Comparison of ENCODE assay signal across 8 cellular contexts in the genomic region with DNA sequence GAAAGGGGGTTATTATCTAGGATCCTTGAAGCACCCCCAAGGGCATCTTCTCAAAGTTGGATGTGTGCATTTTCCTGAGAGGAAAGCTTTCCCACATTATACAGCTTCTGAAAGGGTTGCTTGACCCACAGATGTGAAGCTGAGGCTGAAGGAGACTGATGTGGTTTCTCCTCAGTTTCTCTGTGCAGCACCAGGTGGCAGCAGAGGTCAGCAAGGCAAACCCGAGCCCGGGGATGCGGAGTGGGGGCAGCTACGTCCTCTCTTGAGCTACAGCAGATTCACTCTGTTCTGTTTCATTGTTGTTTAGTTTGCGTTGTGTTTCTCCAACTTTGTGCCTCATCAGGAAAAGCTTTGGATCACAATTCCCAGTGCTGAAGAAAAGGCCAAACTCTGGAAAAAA.
DNase-seq lines count a peak whose midpoint lies in the region; ATAC-seq, FAIRE-seq and TF ChIP-seq lines count a peak whose summit lies in the region.
"Not testable (repeated sequence)": the region's sequence is repeated elsewhere in the genome, so short reads cannot be mapped to it uniquely, and the experiment has no call there.

No MANE protein-coding gene starts in this region.

- not testable (repeated sequence) for H3K4me3 ChIP-seq in BE2C (ENCODE audit: low read depth, low read length); HL-60 (replicated peaks; ENCODE audit: insufficient read depth, low read length); dorsolateral prefrontal cortex; iPS DF 6.9 (ENCODE audit: low read length); pancreas

- H3K4me1 ChIP-seq in BE2C; iPS DF 6.9 (ENCODE audit: control insufficient read depth, insufficient read depth, low read length); pancreas: not testable (repeated sequence)

- intact Hi-C loops in activated T-helper 1 cell treated with anti-CD3 and anti-CD28 coated beads, Interleukin-12 subunit alpha, Interleukin-12 subunit beta, Interleukin-2, Interleukin-4 antibody, amounts not matched to agents 30 ng/mL and 10 ng/mL and 1 ng/mL, durations not matched to agents 14 hours and 24 hours and 36 hours (cut with micrococcal nuclease); dorsolateral prefrontal cortex (cut with DNase I); pancreas (cut with DNase I): not testable (repeated sequence)

- not testable (repeated sequence) for H3K27me3 Mint-ChIP-seq in activated T-helper 1 cell treated with anti-CD3 and anti-CD28 coated beads, Interleukin-12 subunit alpha, Interleukin-12 subunit beta, Interleukin-2, Interleukin-4 antibody, amounts not matched to agents 30 ng/mL and 10 ng/mL and 1 ng/mL, durations not matched to agents 14 hours and 24 hours and 36 hours (ENCODE audit: insufficient read depth)

- not testable (repeated sequence) for H3K9me3 Mint-ChIP-seq in activated T-helper 1 cell treated with anti-CD3 and anti-CD28 coated beads, Interleukin-12 subunit alpha, Interleukin-12 subunit beta, Interleukin-2, Interleukin-4 antibody, amounts not matched to agents 30 ng/mL and 10 ng/mL and 1 ng/mL, durations not matched to agents 14 hours and 24 hours and 36 hours

- peak in 1 of 4 donors; percentile 77 for ATAC-seq in pancreas

- not testable (repeated sequence) for H3K4me3 Mint-ChIP-seq in activated T-helper 1 cell treated with anti-CD3 and anti-CD28 coated beads, Interleukin-12 subunit alpha, Interleukin-12 subunit beta, Interleukin-2, Interleukin-4 antibody, amounts not matched to agents 30 ng/mL and 10 ng/mL and 1 ng/mL, durations not matched to agents 14 hours and 24 hours and 36 hours

- peak; percentile 48 for TF ChIP-seq CTCF in BE2C (IDR thresholded peaks at IDR 0.05; ENCODE audit: low read depth, low read length)
- TF ChIP-seq CTCF in HL-60 (IDR thresholded peaks at IDR 0.05; ENCODE audit: insufficient read depth, low read length): not testable (repeated sequence)
- TF ChIP-seq CTCF in dorsolateral prefrontal cortex (IDR thresholded peaks at IDR 0.05 in 54 of 56, conservative IDR thresholded peaks at IDR 0.05 in 2 of 56; ENCODE audit: low read depth in 1 of 56, partially characterized antibody in 56 of 56): peak in 55 of 56 donors; percentile 20 to 72 (median 54)
- TF ChIP-seq CTCF in pancreas (IDR thresholded peaks at IDR 0.05): peak in 3 of 4 donors; percentile 11 to 53 (median 39)

- not testable (repeated sequence) for H3K27ac Mint-ChIP-seq in activated T-helper 1 cell treated with anti-CD3 and anti-CD28 coated beads, Interleukin-12 subunit alpha, Interleukin-12 subunit beta, Interleukin-2, Interleukin-4 antibody, amounts not matched to agents 30 ng/mL and 10 ng/mL and 1 ng/mL, durations not matched to agents 14 hours and 24 hours and 36 hours

- not testable (repeated sequence) for H3K27ac ChIP-seq in HL-60 (replicated peaks); dorsolateral prefrontal cortex; iPS DF 6.9 (ENCODE audit: low read length); pancreas

- H3K9me3 ChIP-seq in BE2C; iPS DF 6.9 (ENCODE audit: control insufficient read depth, insufficient read depth, low read length); pancreas: not testable (repeated sequence)

- H3K4me1 Mint-ChIP-seq in activated T-helper 1 cell treated with anti-CD3 and anti-CD28 coated beads, Interleukin-12 subunit alpha, Interleukin-12 subunit beta, Interleukin-2, Interleukin-4 antibody, amounts not matched to agents 30 ng/mL and 10 ng/mL and 1 ng/mL, durations not matched to agents 14 hours and 24 hours and 36 hours (ENCODE audit: low read depth): not testable (repeated sequence)

- not testable (repeated sequence) for H3K36me3 ChIP-seq in BE2C; iPS DF 6.9 (ENCODE audit: control insufficient read depth, insufficient read depth, low read length); pancreas

- not testable (repeated sequence) for H3K27me3 ChIP-seq in BE2C; HL-60 (ENCODE audit: insufficient read depth, poor library complexity, severe bottlenecking); dorsolateral prefrontal cortex; iPS DF 6.9 (ENCODE audit: control insufficient read depth, insufficient read depth, low read length); pancreas

- H3K36me3 Mint-ChIP-seq in activated T-helper 1 cell treated with anti-CD3 and anti-CD28 coated beads, Interleukin-12 subunit alpha, Interleukin-12 subunit beta, Interleukin-2, Interleukin-4 antibody, amounts not matched to agents 30 ng/mL and 10 ng/mL and 1 ng/mL, durations not matched to agents 14 hours and 24 hours and 36 hours (ENCODE audit: low read depth): not testable (repeated sequence)

- not testable (repeated sequence) for FAIRE-seq in pancreas (lab: Jason Lieb, UNC)

- peak; percentile 74 for DNase-seq in BE2C
- DNase-seq in HL-60 (ENCODE audit: low read depth in 1 of 2, low spot score in 1 of 2): peak; percentile 2 to 80
- DNase-seq in T-helper 2 cell: peak; percentile 26 to 55 (median 42)
- peak; percentile 53 for DNase-seq in activated T-helper 1 cell treated with anti-CD3 and anti-CD28 coated beads, Interleukin-12 subunit alpha, Interleukin-12 subunit beta, Interleukin-2, Interleukin-4 antibody, amounts not matched to agents 30 ng/mL and 10 ng/mL and 1 ng/mL, durations not matched to agents 14 hours and 24 hours and 36 hours (ENCODE audit: low spot score)
- peak; percentile 37 to 87 (median 77) for DNase-seq in dorsolateral prefrontal cortex
- peak; percentile 1 for DNase-seq in iPS DF 6.9 (ENCODE audit: low read depth, low spot score)
- DNase-seq in pancreas: peak; percentile 35 to 88 (median 76)
- DNase-seq in stimulated activated CD8-positive, alpha-beta memory T cell treated with anti-CD3 and anti-CD28 coated beads, Interleukin-15, amount 100 ng/mL, for 1 hour (ENCODE audit: low read depth): peak; percentile 56

- no CpG with 5 or more reads among the region's 5 CpGs for WGBS in iPS DF 6.9 (ENCODE audit: insufficient coverage, insufficient read length)
- WGBS in pancreas, 2 donors: 0 to 20% methylated on average over 4 to 5 of the region's 5 CpGs

Comparison
In these comparisons a context has a peak if more than half of its experiments do, and no peak if none do; other contexts are left out.
1. DNase-seq: peak in every context shown above with its lines; median percentile 77 in dorsolateral prefrontal cortex; 76 in pancreas; 74 in BE2C; 56 in stimulated activated CD8-positive, alpha-beta memory T cell treated with anti-CD3 and anti-CD28 coated beads, Interleukin-15, amount 100 ng/mL, for 1 hour; 53 in activated T-helper 1 cell treated with anti-CD3 and anti-CD28 coated beads, Interleukin-12 subunit alpha, Interleukin-12 subunit beta, Interleukin-2, Interleukin-4 antibody, amounts not matched to agents 30 ng/mL and 10 ng/mL and 1 ng/mL, durations not matched to agents 14 hours and 24 hours and 36 hours; 42 in T-helper 2 cell; 41 in HL-60; 1 in iPS DF 6.9.